Comparison of ENCODE assay signal across 26 cellular contexts in genomic region chr9:72863456-72864094, GRCh38.
"Had no signal": no experiment of that assay in that cellular context is flagged by ENCODE, and none has a peak within 500 bp of the region (broad histone marks: within the 10 kb centered on the region; RNA-seq: fewer than 3 reads in every experiment).

No MANE protein-coding gene starts in this region.

- H3K4me2 ChIP-seq: neural progenitor cell had no signal

- H3K9ac ChIP-seq: neural progenitor cell had no signal

- H3K27ac Mint-ChIP-seq: dendritic cell treated with granulocyte-macrophage colony-stimulating factor and Interleukin-4, amounts not matched to agents 40 ng/mL and 50 ng/mL, for 4 days; effector memory CD8-positive, alpha-beta T cell; naive thymus-derived CD8-positive, alpha-beta T cell; neural progenitor cell; stimulated activated effector memory CD8-positive, alpha-beta T cell treated with anti-CD3 and anti-CD28 coated beads, Interleukin-12 subunit alpha, Interleukin-12 subunit beta, amount 100 ng/mL, for 72 hours had no signal

- H3K4me1 ChIP-seq: esophagus squamous epithelium, neural progenitor cell, upper lobe of left lung, uterus had no signal

- DNase-seq: effector memory CD8-positive, alpha-beta T cell; esophagus squamous epithelium; heart left ventricle; hypothalamus; kidney glomerular epithelial cell; mammary epithelial cell; mucosa of descending colon; naive thymus-derived CD8-positive, alpha-beta T cell; nucleus accumbens; ovary; sigmoid colon; stimulated activated CD4-positive, alpha-beta T cell treated with anti-CD3 and anti-CD28 coated beads, Interleukin-4, amount 100 ng/mL, for 1 hour; stimulated activated CD8-positive, alpha-beta memory T cell treated with anti-CD3 and anti-CD28 coated beads, Interleukin-4, amount 100 ng/mL, for 48 hours; stimulated activated naive CD8-positive, alpha-beta T cell treated with anti-CD3 and anti-CD28 coated beads, Interleukin-15, Interleukin-2, amounts not matched to agents 100 U/mL and 50 U/mL, for 24 hours; tibial artery; upper lobe of left lung; uterus had no signal

- H3K4me1 Mint-ChIP-seq: neural progenitor cell; stimulated activated effector memory CD8-positive, alpha-beta T cell treated with anti-CD3 and anti-CD28 coated beads, Interleukin-12 subunit alpha, Interleukin-12 subunit beta, amount 100 ng/mL, for 72 hours had no signal

- H3K27me3 ChIP-seq: esophagus squamous epithelium, heart left ventricle, neural progenitor cell, ovary, right atrium auricular region, sigmoid colon, tibial artery, upper lobe of left lung, uterus had no signal

- H3K4me3 Mint-ChIP-seq: dendritic cell treated with granulocyte-macrophage colony-stimulating factor and Interleukin-4, amounts not matched to agents 40 ng/mL and 50 ng/mL, for 4 days; effector memory CD8-positive, alpha-beta T cell; naive thymus-derived CD8-positive, alpha-beta T cell; neural progenitor cell; stimulated activated effector memory CD8-positive, alpha-beta T cell treated with anti-CD3 and anti-CD28 coated beads, Interleukin-12 subunit alpha, Interleukin-12 subunit beta, amount 100 ng/mL, for 72 hours had no signal

- H3K27me3 Mint-ChIP-seq: dendritic cell treated with granulocyte-macrophage colony-stimulating factor and Interleukin-4, amounts not matched to agents 40 ng/mL and 50 ng/mL, for 4 days had no signal

- FAIRE-seq: colon, frontal cortex, islet of Langerhans had no signal

- H2AFZ ChIP-seq: neural progenitor cell had no signal

- H3K9me3 ChIP-seq: esophagus squamous epithelium, mucosa of descending colon, ovary, right atrium auricular region, sigmoid colon, tibial artery, upper lobe of left lung, uterus had no signal

- H3K4me3 ChIP-seq: esophagus squamous epithelium, heart left ventricle, mucosa of descending colon, neural progenitor cell, ovary, right atrium auricular region, sigmoid colon, skin epidermis, tibial artery, upper lobe of left lung, uterus had no signal

- H3K36me3 Mint-ChIP-seq: stimulated activated effector memory CD8-positive, alpha-beta T cell treated with anti-CD3 and anti-CD28 coated beads, Interleukin-12 subunit alpha, Interleukin-12 subunit beta, amount 100 ng/mL, for 72 hours had no signal

- H3K27ac ChIP-seq: epithelial cell of prostate, esophagus squamous epithelium, heart left ventricle, neural progenitor cell, ovary, right atrium auricular region, sigmoid colon, skin epidermis, tibial artery, upper lobe of left lung, uterus had no signal

- H3K36me3 ChIP-seq: esophagus squamous epithelium, heart left ventricle, neural progenitor cell, ovary, right atrium auricular region, sigmoid colon, tibial artery, upper lobe of left lung, uterus had no signal
